Comparison of ENCODE assay signal across 19 cellular contexts in genomic region chr1:56517404-56518130, GRCh38.
A peak's percentile ranks its signal among the peaks of the same experiment; 100 is the strongest.
DNase-seq lines count a peak whose midpoint lies in the region; ATAC-seq, FAIRE-seq and TF ChIP-seq lines count a peak whose summit lies in the region.
"Had no signal": no experiment of that assay in that cellular context is flagged by ENCODE, and none has a peak within 500 bp of the region (broad histone marks: within the 10 kb centered on the region; RNA-seq: fewer than 3 reads in every experiment).

No MANE protein-coding gene starts in this region.

- POLR2A ChIA-PET in HepG2 (lab: Yijun Ruan, JAX): no interaction called here

- no peak for ATAC-seq in HepG2
- no peak for ATAC-seq in right lobe of liver
- ATAC-seq: activated T-cell treated with anti-CD3 and anti-CD28 coated beads, Interleukin-2, amount 50 U/mL, for 72 hours had no signal

- no peak for TF ChIP-seq RAD21 in HepG2 (CRISPR knock-in tag; IDR thresholded peaks at IDR 0.05)

- no peak overlapping the region for H3K27ac ChIP-seq in HepG2 (ENCODE audit: extremely low read length, insufficient read depth, low read length)
- peak overlapping the region in 1 of 3 donors; percentile 30 for H3K27ac ChIP-seq in right lobe of liver
- H3K27ac ChIP-seq in colonic mucosa: peak overlapping the region; percentile 65
- peak overlapping the region; percentile 83 for H3K27ac ChIP-seq in neutrophil
- H3K27ac ChIP-seq in vagina: peak overlapping the region; percentile 26
- H3K27ac ChIP-seq: KMS-11 had no signal

- DNase-seq in HepG2 (ENCODE audit: low spot score) (no peak), right lobe of liver (no peak), colonic mucosa (no peak), vagina (ENCODE audit: extremely low spot score in 2 of 2) (no peak), lower leg skin (ENCODE audit: low spot score in 2 of 2) (no peak), HK-2 (ENCODE audit: unreplicated experiment) (no peak)
- DNase-seq in activated naive CD4-positive, alpha-beta T cell treated with anti-CD3 and anti-CD28 coated beads, Interleukin-2, amount 50 U/mL, for 16 hours: no peak
- DNase-seq: activated CD4-positive, alpha-beta T cell treated with anti-CD3 and anti-CD28 coated beads for 4 hours; activated T-cell treated with anti-CD3 and anti-CD28 coated beads, Interleukin-2, amount 50 U/mL, for 72 hours; NCI-H1694; NCI-H524 treated with DMSO at 0.1 percent for 48 hours; RPMI8226; T-helper 17 cell had no signal

- TF ChIP-seq POLR2A in HepG2 (IDR thresholded peaks at IDR 0.05; ENCODE audit: insufficient read depth in 1 of 2, low read depth in 2 of 2, low read length in 2 of 2) (no peak), right lobe of liver (IDR thresholded peaks at IDR 0.05) (no peak), vagina (IDR thresholded peaks at IDR 0.05) (no peak), lower leg skin (IDR thresholded peaks at IDR 0.05) (no peak)

- no peak overlapping the region for H3K9ac ChIP-seq in HepG2 (ENCODE audit: insufficient read depth, low read depth, low read length)
- no peak overlapping the region for H3K9ac ChIP-seq in colonic mucosa (ENCODE audit: low read depth in 2 of 2, low read length in 2 of 2)
- H3K9ac ChIP-seq: KMS-11 had no signal

- intact Hi-C loops in HepG2 (cut with micrococcal nuclease; ENCODE audit: unreplicated experiment) (no loop called here), right lobe of liver (cut with DNase I) (no loop called here), colonic mucosa (cut with DNase I) (loop anchor here (5.0 kb wide), 1 partner anchor 60 kb away; the partner anchor contains the start of gene PLPP3), vagina (cut with DNase I) (no loop called here), lower leg skin (cut with DNase I; ENCODE audit: low total_unique reads) (no loop called here)

- H3K79me2 ChIP-seq in HepG2 (ENCODE audit: insufficient read depth, low read length): peaks cover 14% of the 10 kb centered on the region

- TF ChIP-seq EP300 in HepG2 (IDR thresholded peaks at IDR 0.05; ENCODE audit: low read depth in 2 of 2, low read length in 2 of 2): no peak
- no peak for TF ChIP-seq EP300 in HepG2 (CRISPR knock-in tag; IDR thresholded peaks at IDR 0.05; ENCODE audit: borderline replicate concordance)

- FAIRE-seq in HepG2 (lab: Jason Lieb, UNC): no peak
- FAIRE-seq: A204.1, frontal cortex, islet of Langerhans had no signal

- no peak for TF ChIP-seq CTCF in HepG2 (CRISPR knock-in tag; IDR thresholded peaks at IDR 0.05)
- no peak for TF ChIP-seq CTCF in right lobe of liver (IDR thresholded peaks at IDR 0.05)
- no peak for TF ChIP-seq CTCF in colonic mucosa (IDR thresholded peaks at IDR 0.05)
- TF ChIP-seq CTCF in neutrophil (IDR thresholded peaks at IDR 0.05): no peak
- TF ChIP-seq CTCF in vagina (IDR thresholded peaks at IDR 0.05): no peak
- no peak for TF ChIP-seq CTCF in lower leg skin (IDR thresholded peaks at IDR 0.05)

- H3K27me3 ChIP-seq in HepG2 (ENCODE audit: control insufficient read depth in 1 of 2, insufficient read depth in 2 of 2, low read length in 2 of 2) (no peaks in the 10 kb centered on the region), right lobe of liver (no peaks in the 10 kb centered on the region), colonic mucosa (no peaks in the 10 kb centered on the region), neutrophil (no peaks in the 10 kb centered on the region), vagina (no peaks in the 10 kb centered on the region)
- H3K27me3 ChIP-seq: ascending aorta had no signal

- 100% methylated on average over 2 of the region's 2 CpGs for WGBS in HepG2 (ENCODE audit: low lambda C conversion rate)
- WGBS in right lobe of liver (ENCODE audit: insufficient coverage, low coverage, low lambda C conversion rate, missing lambda C conversion rate): 93% methylated on average over 2 of the region's 2 CpGs
- WGBS in lower leg skin, 2 donors: 85 to 87% methylated on average over 2 of the region's 2 CpGs

- H3K9me3 ChIP-seq in HepG2 (ENCODE audit: low read length) (no peaks in the 10 kb centered on the region), right lobe of liver (no peaks in the 10 kb centered on the region), colonic mucosa (no peaks in the 10 kb centered on the region), neutrophil (no peaks in the 10 kb centered on the region), vagina (no peaks in the 10 kb centered on the region)
- H3K9me3 ChIP-seq: ascending aorta had no signal

- CTCF ChIA-PET in HepG2 (lab: Yijun Ruan, JAX; ENCODE audit: low intra/inter-chr PET ratio, low total read pairs): no interaction called here

- H3K4me3 ChIP-seq in HepG2 (replicated peaks in 1 of 3; ENCODE audit: insufficient read depth in 1 of 3, low read depth in 2 of 3, low read length in 3 of 3) (no peak overlapping the region), right lobe of liver (no peak overlapping the region), colonic mucosa (no peak overlapping the region), neutrophil (ENCODE audit: low read depth in 1 of 2, low read length in 1 of 2) (peak overlapping the region; percentile 46 to 47), vagina (no peak overlapping the region), lower leg skin (ENCODE audit: low read depth, poor library complexity, severe bottlenecking) (no peak overlapping the region)
- H3K4me3 ChIP-seq: ascending aorta had no signal

- BruUV-seq in HepG2 (replicated peaks; lab: Mats Ljungman, UMichigan): TSS peak; percentile 7

- peaks cover 7% of the 10 kb centered on the region; the same call in 1 of the 2 replicates for H3K4me1 ChIP-seq in HepG2 (ENCODE audit: insufficient read depth, low read length)
- peaks cover 0 to 10% (median 2%) of the 10 kb centered on the region in 4 donors for H3K4me1 ChIP-seq in right lobe of liver
- peaks cover 4% of the 10 kb centered on the region for H3K4me1 ChIP-seq in colonic mucosa
- H3K4me1 ChIP-seq in neutrophil (ENCODE audit: control insufficient read depth in 1 of 2, insufficient read depth in 1 of 2, low read depth in 1 of 2, low read length in 1 of 2): peaks cover 28 to 35% of the 10 kb centered on the region in 2 experiments
- H3K4me1 ChIP-seq in vagina: peaks cover 84% of the 10 kb centered on the region

- H3K36me3 ChIP-seq in HepG2 (replicated peaks in 1 of 2; ENCODE audit: control insufficient read depth in 1 of 2, insufficient read depth in 2 of 2, low read length in 2 of 2) (peaks cover 29 to 83% of the 10 kb centered on the region in 2 experiments), right lobe of liver (peaks cover 0 to 45% (median 16%) of the 10 kb centered on the region in 4 donors), colonic mucosa (no peaks in the 10 kb centered on the region), neutrophil (no peaks in the 10 kb centered on the region), vagina (peaks cover 0 to 32% of the 10 kb centered on the region in 2 donors)

- H4K20me1 ChIP-seq in HepG2 (ENCODE audit: insufficient read depth, low read length): no peaks in the 10 kb centered on the region

- H3K4me2 ChIP-seq in HepG2 (ENCODE audit: low read depth, low read length): no peak overlapping the region

- no peak overlapping the region for H2AFZ ChIP-seq in HepG2 (ENCODE audit: low read length)

- in situ Hi-C loops in HepG2 (cut with HindIII; ENCODE audit: extremely low pct_ligation_motif_present, low pct_unique_long_range_greater_than_20kb): no loop called here

TF ChIP-seq in HepG2, 621 proteins besides CTCF, POLR2A, EP300 and RAD21:
- TF ChIP-seq MEIS1 (CRISPR knock-in tag; IDR thresholded peaks at IDR 0.05; ENCODE audit: borderline replicate concordance) (no peak), ZNF629 (CRISPR knock-in tag; conservative IDR thresholded peaks at IDR 0.05) (peak; percentile 88), ZNF747 (CRISPR knock-in tag; IDR thresholded peaks at IDR 0.05; ENCODE audit: borderline replicate concordance) (0 out of 2 replicates have a peak, but pooled peaks have one; percentile 33), ZNF660 (CRISPR knock-in tag; IDR thresholded peaks at IDR 0.05; ENCODE audit: borderline replicate concordance, low read depth) (no peak), ZBTB7A (CRISPR knock-in tag; IDR thresholded peaks at IDR 0.05) (no peak)
TF ChIP-seq in HepG2: peak in this region for 2.

Comparison
In these comparisons a context has a peak if more than half of its experiments do, and no peak if none do; other contexts are left out.
1. H3K4me3 ChIP-seq: peak in neutrophil (2 of 2); none in HepG2 (0 of 3), right lobe of liver (0 of 3), colonic mucosa (single experiment), vagina (0 of 2) and lower leg skin (single experiment).